Comparison of ENCODE assay signal across 7 cellular contexts in the genomic region with DNA sequence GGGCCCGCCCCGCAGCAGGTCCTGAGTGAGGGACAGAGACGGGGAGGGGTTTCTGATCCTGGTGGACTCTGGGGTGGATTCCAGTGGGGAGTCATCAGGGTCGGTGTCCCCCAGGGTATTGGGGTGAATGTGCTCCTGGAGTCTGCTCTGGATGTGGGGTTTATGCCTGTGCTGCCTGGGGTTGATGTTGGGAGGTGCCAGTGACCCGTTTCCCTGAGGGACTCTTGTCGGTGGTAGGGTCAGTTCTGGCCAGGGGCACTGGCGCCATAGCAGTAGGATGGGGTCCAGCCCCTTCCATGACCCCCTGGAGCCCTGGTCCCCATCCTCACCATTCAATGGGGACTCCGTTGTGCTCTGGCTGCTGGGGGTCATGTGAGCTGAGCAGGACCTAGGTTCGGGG.
DNase-seq lines count a peak whose midpoint lies in the region; ATAC-seq and TF ChIP-seq lines count a peak whose summit lies in the region.
"Not testable (repeated sequence)": the region's sequence is repeated elsewhere in the genome, so short reads cannot be mapped to it uniquely, and the experiment has no call there.

No MANE protein-coding gene starts in this region.

- WGBS in spleen, 5 donors = 67 to 87% (median 78%) methylated on average over 4 to 5 of the region's 9 CpGs; no CpG with 5 or more reads in 2 of the 5 donors
- WGBS in upper lobe of left lung, 2 donors = no CpG with 5 or more reads among the region's 9 CpGs

- not testable (repeated sequence) for TF ChIP-seq POLR2A in spleen (IDR thresholded peaks at IDR 0.05); upper lobe of left lung (IDR thresholded peaks at IDR 0.05)

- not testable (repeated sequence) for H3K36me3 ChIP-seq in spleen, upper lobe of left lung, upper lobe of right lung

- not testable (repeated sequence) for H3K27me3 ChIP-seq in spleen (replicated peaks in 1 of 7); upper lobe of left lung; upper lobe of right lung

- not testable (repeated sequence) for H3K9me3 ChIP-seq in spleen, upper lobe of left lung, upper lobe of right lung

- intact Hi-C loops in Right ventricle myocardium inferior (cut with DNase I); posterior vena cava (cut with DNase I); spleen (cut with DNase I; ENCODE audit: low total_unique reads); upper lobe of right lung (cut with DNase I): not testable (repeated sequence)

- not testable (repeated sequence) for H3K27ac ChIP-seq in spleen, upper lobe of left lung, upper lobe of right lung

- H3K4me1 ChIP-seq in spleen, upper lobe of left lung, upper lobe of right lung: not testable (repeated sequence)

- not testable (repeated sequence) for H3K4me3 ChIP-seq in spleen, upper lobe of left lung, upper lobe of right lung

- ATAC-seq in Right ventricle myocardium inferior = not testable (repeated sequence)
- ATAC-seq in upper lobe of left lung (ENCODE audit: low FRiP score in 2 of 2) = peak; percentile 1 to 3
- ATAC-seq in upper lobe of right lung = peak; percentile 2

- not testable (repeated sequence) for TF ChIP-seq CTCF in spleen (IDR thresholded peaks at IDR 0.05 in 8 of 11, conservative IDR thresholded peaks at IDR 0.05 in 3 of 11); upper lobe of left lung (IDR thresholded peaks at IDR 0.05); upper lobe of right lung (IDR thresholded peaks at IDR 0.05)

- peak; percentile 1 for DNase-seq in RPMI8226
- DNase-seq in Right ventricle myocardium inferior (ENCODE audit: missing footprints) = peak; percentile 64
- DNase-seq in mesenteric fat pad (ENCODE audit: low spot score) = peak; percentile 22
- peak; percentile 24 for DNase-seq in posterior vena cava (ENCODE audit: low spot score)
- DNase-seq in spleen = peak; percentile 58
- peak in 1 of 2 donors; percentile 12 for DNase-seq in upper lobe of left lung
- peak; percentile 45 for DNase-seq in upper lobe of right lung

- TF ChIP-seq EP300 in upper lobe of left lung (IDR thresholded peaks at IDR 0.05) = not testable (repeated sequence)
